37 cellular contexts compared by ENCODE assay signal in the genomic region with DNA sequence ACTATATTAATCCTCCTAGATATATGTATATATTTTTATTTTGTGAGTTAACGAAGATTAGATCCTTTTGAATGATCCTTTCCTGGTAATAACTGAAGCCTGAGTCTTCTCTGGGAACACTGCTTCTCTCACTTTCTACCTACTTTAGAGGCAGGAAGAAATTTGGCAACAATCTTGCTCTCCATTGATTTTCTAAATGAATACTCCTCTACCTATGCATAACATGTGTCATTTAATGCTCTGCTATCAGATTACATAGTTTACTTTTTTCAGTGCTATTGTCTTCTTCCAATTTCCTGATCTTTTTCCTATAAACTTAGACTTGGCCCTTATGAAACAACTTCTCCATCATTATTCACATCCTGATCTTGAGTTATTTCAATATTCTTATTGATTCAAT.
"Had no signal": no experiment of that assay in that cellular context is flagged by ENCODE, and none has a peak within 500 bp of the region (broad histone marks: within the 10 kb centered on the region; RNA-seq: fewer than 3 reads in every experiment).

No MANE protein-coding gene starts in this region.

- H3K27ac Mint-ChIP-seq: activated naive CD4-positive, alpha-beta T cell treated with anti-CD3 and anti-CD28 coated beads for 36 hours; activated naive CD4-positive, alpha-beta T cell treated with anti-CD3 and anti-CD28 coated beads, Interleukin-2, amount 10 ng/mL, durations not matched to agents 7 days and 5 days; activated naive CD4-positive, alpha-beta T cell treated with anti-CD3 and anti-CD28 coated beads, Interleukin-2, amount 50 U/mL, for 24 hours; activated naive CD4-positive, alpha-beta T cell treated with anti-CD3 and anti-CD28 coated beads, Interleukin-2, amount 50 U/mL, for 72 hours; activated naive CD8-positive, alpha-beta T cell; activated naive CD8-positive, alpha-beta T cell treated with anti-CD3 and anti-CD28 coated beads for 36 hours; activated naive CD8-positive, alpha-beta T cell treated with anti-CD3 and anti-CD28 coated beads, Interleukin-2, amount 10 ng/mL, durations not matched to agents 7 days and 5 days; activated naive CD8-positive, alpha-beta T cell treated with anti-CD3 and anti-CD28 coated beads, Interleukin-2, amount 50 U/mL, for 24 hours; activated T-cell treated with anti-CD3 and anti-CD28 coated beads, Interleukin-2, amount 50 U/mL, for 24 hours; activated T-cell treated with anti-CD3 and anti-CD28 coated beads, Interleukin-2, amount 50 U/mL, for 72 hours; activated T-helper 1 cell treated with anti-CD3 and anti-CD28 coated beads, Interleukin-12 subunit alpha, Interleukin-12 subunit beta, Interleukin-2, Interleukin-4 antibody, amounts not matched to agents 30 ng/mL and 10 ng/mL and 1 ng/mL, durations not matched to agents 14 hours and 24 hours and 36 hours; activated T-helper 17 cell treated with anti-CD3 and anti-CD28 coated beads, Interleukin-2, amount 50 U/mL, for 72 hours; activated T-helper 2 cell treated with anti-CD3 and anti-CD28 coated beads, Interferon-gamma antibody, Interleukin-2, Interleukin-4, amounts not matched to agents 10 μg/mL and 5 μg/mL and 100 μg/mL, durations not matched to agents 14 hours and 24 hours and 36 hours; brain had no signal

- H3K4me3 ChIP-seq: adrenal gland, ascending aorta, body of pancreas, breast epithelium, cardiac muscle cell had no signal

- H3K4me1 Mint-ChIP-seq: activated naive CD4-positive, alpha-beta T cell treated with anti-CD3 and anti-CD28 coated beads, Interleukin-2, amount 10 ng/mL, durations not matched to agents 7 days and 5 days; activated naive CD4-positive, alpha-beta T cell treated with anti-CD3 and anti-CD28 coated beads, Interleukin-2, amount 50 U/mL, for 24 hours; activated naive CD8-positive, alpha-beta T cell treated with anti-CD3 and anti-CD28 coated beads for 36 hours; activated naive CD8-positive, alpha-beta T cell treated with anti-CD3 and anti-CD28 coated beads, Interleukin-2, amount 10 ng/mL, durations not matched to agents 7 days and 5 days; activated naive CD8-positive, alpha-beta T cell treated with anti-CD3 and anti-CD28 coated beads, Interleukin-2, amount 50 U/mL, for 24 hours; activated T-helper 17 cell treated with anti-CD3 and anti-CD28 coated beads, Interleukin-2, amount 50 U/mL, for 72 hours; brain; central memory CD8-positive, alpha-beta T cell had no signal

- ATAC-seq: activated naive CD4-positive, alpha-beta T cell treated with anti-CD3 and anti-CD28 coated beads, Interleukin-2, amount 50 U/mL, for 72 hours; activated naive CD8-positive, alpha-beta T cell treated with anti-CD3 and anti-CD28 coated beads, Interleukin-2, amount 50 U/mL, for 24 hours; activated T-cell treated with anti-CD3 and anti-CD28 coated beads, Interleukin-2, amount 50 U/mL, for 72 hours; activated T-helper 17 cell treated with anti-CD3 and anti-CD28 coated beads, Interleukin-2, amount 50 U/mL, for 72 hours; body of pancreas had no signal

- DNase-seq: activated effector memory CD4-positive, alpha-beta T cell treated with anti-CD3 and anti-CD28 coated beads, Interleukin-2, amount 50 U/mL, for 16 hours; activated effector memory CD4-positive, alpha-beta T cell treated with Interleukin-2 at 50 U/mL for 16 hours; activated gamma-delta T cell; activated gamma-delta T cell treated with Interleukin-2 at 50 U/mL for 16 hours; activated naive CD4-positive, alpha-beta T cell; activated naive CD4-positive, alpha-beta T cell treated with anti-CD3 and anti-CD28 coated beads for 36 hours; activated naive CD4-positive, alpha-beta T cell treated with anti-CD3 and anti-CD28 coated beads, Interleukin-2, amount 10 ng/mL, durations not matched to agents 7 days and 5 days; activated naive CD4-positive, alpha-beta T cell treated with anti-CD3 and anti-CD28 coated beads, Interleukin-2, amount 50 U/mL, for 16 hours; activated naive CD4-positive, alpha-beta T cell treated with Interleukin-2 at 50 U/mL for 16 hours; activated naive CD8-positive, alpha-beta T cell treated with anti-CD3 and anti-CD28 coated beads for 36 hours; activated naive CD8-positive, alpha-beta T cell treated with anti-CD3 and anti-CD28 coated beads, Interleukin-2, amount 10 ng/mL, durations not matched to agents 7 days and 5 days; activated naive CD8-positive, alpha-beta T cell treated with anti-CD3 and anti-CD28 coated beads, Interleukin-2, amount 50 U/mL, for 24 hours; activated T-cell treated with anti-CD3 and anti-CD28 coated beads, Interleukin-2, amount 50 U/mL, for 1 hour; activated T-cell treated with anti-CD3 and anti-CD28 coated beads, Interleukin-2, amount 50 U/mL, for 24 hours; activated T-cell treated with anti-CD3 and anti-CD28 coated beads, Interleukin-2, amount 50 U/mL, for 48 hours; activated T-cell treated with anti-CD3 and anti-CD28 coated beads, Interleukin-2, amount 50 U/mL, for 72 hours; adrenal gland; amniotic stem cell; amygdala; anterior cingulate cortex; aorta; body of pancreas; brain microvascular endothelial cell; caudate nucleus; central memory CD4-positive, alpha-beta T cell; cerebellar nuclear complex had no signal

- H3K27ac ChIP-seq: adrenal gland, ascending aorta, body of pancreas, brain microvascular endothelial cell, breast epithelium, cardiac muscle cell had no signal

- H3K36me3 Mint-ChIP-seq: activated naive CD4-positive, alpha-beta T cell treated with anti-CD3 and anti-CD28 coated beads, Interleukin-2, amount 10 ng/mL, durations not matched to agents 7 days and 5 days; activated naive CD4-positive, alpha-beta T cell treated with anti-CD3 and anti-CD28 coated beads, Interleukin-2, amount 50 U/mL, for 24 hours; activated naive CD4-positive, alpha-beta T cell treated with anti-CD3 and anti-CD28 coated beads, Interleukin-2, amount 50 U/mL, for 72 hours; activated naive CD8-positive, alpha-beta T cell; activated naive CD8-positive, alpha-beta T cell treated with anti-CD3 and anti-CD28 coated beads for 36 hours; activated naive CD8-positive, alpha-beta T cell treated with anti-CD3 and anti-CD28 coated beads, Interleukin-2, amount 10 ng/mL, durations not matched to agents 7 days and 5 days; brain had no signal

- H3K36me3 ChIP-seq: adrenal gland, ascending aorta, brain microvascular endothelial cell, breast epithelium, cardiac muscle cell had no signal

- H3K27me3 ChIP-seq: adrenal gland, ascending aorta, body of pancreas, brain microvascular endothelial cell, breast epithelium, cardiac muscle cell had no signal

- H3K9me3 Mint-ChIP-seq: activated naive CD8-positive, alpha-beta T cell treated with anti-CD3 and anti-CD28 coated beads for 36 hours; activated T-helper 1 cell treated with anti-CD3 and anti-CD28 coated beads, Interleukin-12 subunit alpha, Interleukin-12 subunit beta, Interleukin-2, Interleukin-4 antibody, amounts not matched to agents 30 ng/mL and 10 ng/mL and 1 ng/mL, durations not matched to agents 14 hours and 24 hours and 36 hours; activated T-helper 17 cell treated with anti-CD3 and anti-CD28 coated beads, Interleukin-2, amount 50 U/mL, for 72 hours; activated T-helper 2 cell treated with anti-CD3 and anti-CD28 coated beads, Interferon-gamma antibody, Interleukin-2, Interleukin-4, amounts not matched to agents 10 μg/mL and 5 μg/mL and 100 μg/mL, durations not matched to agents 14 hours and 24 hours and 36 hours had no signal

- H3K27me3 Mint-ChIP-seq: activated naive CD4-positive, alpha-beta T cell treated with anti-CD3 and anti-CD28 coated beads, Interleukin-2, amount 10 ng/mL, durations not matched to agents 7 days and 5 days; activated naive CD4-positive, alpha-beta T cell treated with anti-CD3 and anti-CD28 coated beads, Interleukin-2, amount 50 U/mL, for 24 hours; activated naive CD8-positive, alpha-beta T cell; activated naive CD8-positive, alpha-beta T cell treated with anti-CD3 and anti-CD28 coated beads for 36 hours; activated naive CD8-positive, alpha-beta T cell treated with anti-CD3 and anti-CD28 coated beads, Interleukin-2, amount 10 ng/mL, durations not matched to agents 7 days and 5 days; activated naive CD8-positive, alpha-beta T cell treated with anti-CD3 and anti-CD28 coated beads, Interleukin-2, amount 50 U/mL, for 24 hours; activated T-cell treated with anti-CD3 and anti-CD28 coated beads, Interleukin-2, amount 50 U/mL, for 24 hours; activated T-helper 17 cell treated with anti-CD3 and anti-CD28 coated beads, Interleukin-2, amount 50 U/mL, for 72 hours; brain; central memory CD8-positive, alpha-beta T cell had no signal

- H3K4me1 ChIP-seq: adrenal gland, ascending aorta, body of pancreas, breast epithelium had no signal

- H3K4me3 Mint-ChIP-seq: activated naive CD4-positive, alpha-beta T cell treated with anti-CD3 and anti-CD28 coated beads for 36 hours; activated naive CD4-positive, alpha-beta T cell treated with anti-CD3 and anti-CD28 coated beads, Interleukin-2, amount 10 ng/mL, durations not matched to agents 7 days and 5 days; activated naive CD4-positive, alpha-beta T cell treated with anti-CD3 and anti-CD28 coated beads, Interleukin-2, amount 50 U/mL, for 24 hours; activated naive CD8-positive, alpha-beta T cell; activated naive CD8-positive, alpha-beta T cell treated with anti-CD3 and anti-CD28 coated beads for 36 hours; activated naive CD8-positive, alpha-beta T cell treated with anti-CD3 and anti-CD28 coated beads, Interleukin-2, amount 10 ng/mL, durations not matched to agents 7 days and 5 days; activated naive CD8-positive, alpha-beta T cell treated with anti-CD3 and anti-CD28 coated beads, Interleukin-2, amount 50 U/mL, for 24 hours; activated T-cell treated with anti-CD3 and anti-CD28 coated beads, Interleukin-2, amount 50 U/mL, for 24 hours; activated T-cell treated with anti-CD3 and anti-CD28 coated beads, Interleukin-2, amount 50 U/mL, for 72 hours; activated T-helper 1 cell treated with anti-CD3 and anti-CD28 coated beads, Interleukin-12 subunit alpha, Interleukin-12 subunit beta, Interleukin-2, Interleukin-4 antibody, amounts not matched to agents 30 ng/mL and 10 ng/mL and 1 ng/mL, durations not matched to agents 14 hours and 24 hours and 36 hours; activated T-helper 17 cell treated with anti-CD3 and anti-CD28 coated beads, Interleukin-2, amount 50 U/mL, for 72 hours; brain; central memory CD8-positive, alpha-beta T cell had no signal

- H3K9me3 ChIP-seq: adrenal gland, ascending aorta, body of pancreas, breast epithelium had no signal
